Comparison of ENCODE assay signal across 12 cellular contexts in the genomic region with DNA sequence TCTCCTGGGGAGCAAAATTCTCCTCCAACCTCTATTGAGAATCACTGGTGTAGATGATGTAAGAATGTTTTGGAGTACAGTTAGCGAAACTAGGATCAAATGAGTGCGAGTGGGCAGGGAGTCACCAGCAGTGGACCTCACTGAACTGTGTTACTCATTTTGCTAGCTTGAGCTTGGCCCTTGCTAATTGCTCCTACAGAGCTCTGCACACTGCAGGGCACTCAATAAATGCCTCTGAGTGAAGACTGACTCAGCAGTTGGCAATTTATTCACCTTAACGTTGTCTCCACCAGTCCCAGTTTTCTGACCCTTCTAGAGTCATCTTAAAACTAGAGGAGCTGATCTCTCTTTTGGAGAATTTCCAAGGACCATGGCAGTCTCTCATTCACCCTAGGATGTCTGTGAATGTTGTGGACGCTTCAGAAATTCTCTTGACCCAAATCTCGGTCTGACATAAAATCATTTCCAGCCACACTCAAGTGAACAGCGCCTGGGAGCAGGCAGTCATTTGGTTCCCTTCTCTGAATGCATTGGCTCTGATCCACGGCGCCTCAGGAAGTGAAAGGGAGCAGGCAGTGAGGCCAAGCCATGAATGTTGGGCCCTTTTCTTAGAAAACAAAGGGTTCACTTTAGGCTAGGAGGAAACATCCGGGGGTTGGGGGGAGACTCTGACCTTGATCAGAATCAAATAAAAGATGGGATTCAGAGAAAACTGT.
A peak's percentile ranks its signal among the peaks of the same experiment; 100 is the strongest.
DNase-seq lines count a peak whose midpoint lies in the region; ATAC-seq, FAIRE-seq and TF ChIP-seq lines count a peak whose summit lies in the region.
"Had no signal": no experiment of that assay in that cellular context is flagged by ENCODE, and none has a peak within 500 bp of the region (broad histone marks: within the 10 kb centered on the region; RNA-seq: fewer than 3 reads in every experiment).

No MANE protein-coding gene starts in this region.

- no peaks in the 10 kb centered on the region for H3F3A ChIP-seq in PC-3 (ENCODE audit: low read length, unreplicated experiment)

- no peaks in the 10 kb centered on the region for H3K36me3 Mint-ChIP-seq in T-helper 2 cell treated with Interferon-gamma antibody and Interleukin-4, amounts not matched to agents 5 μg/mL and 100 μg/mL, for 36 hours (ENCODE audit: low read depth)

- intact Hi-C loops in PC-3 (cut with micrococcal nuclease) = loop anchor here (5.0 kb wide), 1 partner anchor 1040 kb away; no protein-coding TSS in a partner anchor
- intact Hi-C loops in posterior vena cava (cut with DNase I) = no loop called here

- H3K36me3 ChIP-seq in PC-3 (ENCODE audit: low read depth, low read length) = no peaks in the 10 kb centered on the region
- H3K36me3 ChIP-seq: uterus had no signal

- no peaks in the 10 kb centered on the region for H3K9me3 Mint-ChIP-seq in T-helper 2 cell treated with Interferon-gamma antibody and Interleukin-4, amounts not matched to agents 5 μg/mL and 100 μg/mL, for 36 hours

- no peak overlapping the region for H2AFZ ChIP-seq in PC-3 (ENCODE audit: low read length)

- no TSS peak for BruUV-seq in PC-3 (replicated peaks; lab: Mats Ljungman, UMichigan)

- H3K27ac ChIP-seq in PC-3 (ENCODE audit: low read length) = no peak overlapping the region
- H3K27ac ChIP-seq: KMS-11, uterus had no signal

- H3K9me3 ChIP-seq in PC-3 (ENCODE audit: low read length) = no peaks in the 10 kb centered on the region
- H3K9me3 ChIP-seq: uterus had no signal

- POLR2A ChIA-PET in PC-3 (lab: Charles Lee; ENCODE audit: unreplicated experiment) = no interaction called here

- H4K20me1 ChIP-seq in PC-3 (ENCODE audit: low read length) = no peaks in the 10 kb centered on the region

- no peaks in the 10 kb centered on the region for H3K79me2 ChIP-seq in PC-3 (ENCODE audit: low read length)

- peaks cover 11% of the 10 kb centered on the region; the same call in 1 of the 2 replicates for H3K27me3 ChIP-seq in PC-3 (ENCODE audit: low read length)
- H3K27me3 ChIP-seq: uterus had no signal

- FAIRE-seq in H54 (lab: Jason Lieb, UNC) = no peak
- no peak for FAIRE-seq in frontal cortex (lab: Jason Lieb, UNC)

- H3K27ac Mint-ChIP-seq in T-helper 2 cell treated with Interferon-gamma antibody and Interleukin-4, amounts not matched to agents 5 μg/mL and 100 μg/mL, for 36 hours = no peak overlapping the region

- no peaks in the 10 kb centered on the region for H3K4me1 Mint-ChIP-seq in T-helper 2 cell treated with Interferon-gamma antibody and Interleukin-4, amounts not matched to agents 5 μg/mL and 100 μg/mL, for 36 hours (ENCODE audit: low read depth)

- no peak overlapping the region for H3K4me3 ChIP-seq in PC-3 (ENCODE audit: low read length)
- H3K4me3 ChIP-seq: lung, uterus had no signal

- H3K4me1 ChIP-seq in PC-3 (ENCODE audit: insufficient read depth, low read length) = peaks cover 8% of the 10 kb centered on the region; the same call in 1 of the 2 replicates
- H3K4me1 ChIP-seq: uterus had no signal

- no peak for TF ChIP-seq POLR2A in H54 (IDR thresholded peaks at IDR 0.05; ENCODE audit: low read depth, low read length)

- no peak overlapping the region for H3K9ac ChIP-seq in PC-3 (ENCODE audit: low read length)
- H3K9ac ChIP-seq: KMS-11 had no signal

- no peaks in the 10 kb centered on the region for H3K9me2 ChIP-seq in PC-3 (replicated peaks; ENCODE audit: low read length)

- H3K4me3 Mint-ChIP-seq in T-helper 2 cell treated with Interferon-gamma antibody and Interleukin-4, amounts not matched to agents 5 μg/mL and 100 μg/mL, for 36 hours = no peak overlapping the region

- ATAC-seq in PC-3 = peak; percentile 74

- DNase-seq in H54 (ENCODE audit: insufficient read length, low spot score) (peak; percentile 2), PC-3 (peak; percentile 57), frontal cortex (ENCODE audit: low spot score in 2 of 2) (peak; percentile 14 to 29), posterior vena cava (ENCODE audit: low spot score) (peak; percentile 83), mesenteric fat pad (ENCODE audit: low spot score) (no peak)
- DNase-seq in T-helper 2 cell treated with Interferon-gamma antibody and Interleukin-4, amounts not matched to agents 5 μg/mL and 100 μg/mL, for 36 hours (ENCODE audit: low spot score) = no peak
- DNase-seq in activated CD4-positive, alpha-beta T cell treated with anti-CD3 and anti-CD28 coated beads for 48 hours = no peak
- DNase-seq: effector CD4-positive, alpha-beta T cell; stimulated activated CD4-positive, alpha-beta T cell treated with anti-CD3 and anti-CD28 coated beads, Interleukin-2, amount 100 ng/mL, for 24 hours had no signal

- H3K4me2 ChIP-seq in PC-3 (ENCODE audit: low read length) = peak overlapping the region; percentile 41; the same call in 1 of the 2 replicates
- H3K4me2 ChIP-seq: KMS-11 had no signal

- CTCF ChIA-PET in PC-3 (lab: Charles Lee) = no interaction called here

- TF ChIP-seq CTCF in PC-3 (conservative IDR thresholded peaks at IDR 0.05; ENCODE audit: low read depth, low read length) = no peak

- no peaks in the 10 kb centered on the region for H3K27me3 Mint-ChIP-seq in T-helper 2 cell treated with Interferon-gamma antibody and Interleukin-4, amounts not matched to agents 5 μg/mL and 100 μg/mL, for 36 hours (ENCODE audit: low read depth)

Comparison
In these comparisons a context has a peak if more than half of its experiments do, and no peak if none do; other contexts are left out.
1. DNase-seq: peak in H54 (single experiment), PC-3 (single experiment), frontal cortex (2 of 2) and posterior vena cava (single experiment); none in mesenteric fat pad (single experiment), T-helper 2 cell treated with Interferon-gamma antibody and Interleukin-4, amounts not matched to agents 5 μg/mL and 100 μg/mL, for 36 hours (single experiment) and activated CD4-positive, alpha-beta T cell treated with anti-CD3 and anti-CD28 coated beads for 48 hours (single experiment).